Comparison of ENCODE assay signal across 8 cellular contexts in genomic region chr19:5686647-5687359, GRCh38. TPM values are rescaled to one million over a fixed set of nuclear protein-coding genes. Genes with fewer than 3 reads are reported as not detected.
DNase-seq lines count a peak whose midpoint lies in the region; ATAC-seq and TF ChIP-seq lines count a peak whose summit lies in the region.

No MANE protein-coding gene starts in this region.

- no peak overlapping the region for H3K27ac ChIP-seq in PC-3 (ENCODE audit: low read length)
- H3K27ac ChIP-seq in naive thymus-derived CD4-positive, alpha-beta T cell (ENCODE audit: low read depth, low read length), result peak overlapping the region; percentile 73

- DNase-seq in COR-L47 (lab: John Stamatoyannopoulos, UW) (peak; percentile 85), HuH-7 (ENCODE audit: low spot score) (peak; percentile 93), PC-3 (peak; percentile 98), fibroblast of mammary gland (ENCODE audit: low read depth) (peak; percentile 90)
- DNase-seq in activated T-cell treated with anti-CD3 and anti-CD28 coated beads, Interleukin-2, amount 50 U/mL, for 72 hours, result peak; percentile 100
- peak; percentile 77 to 100 (median 84) for DNase-seq in naive thymus-derived CD4-positive, alpha-beta T cell
- DNase-seq in stimulated activated effector memory CD8-positive, alpha-beta T cell treated with anti-CD3 and anti-CD28 coated beads, Interleukin-12 subunit alpha, Interleukin-12 subunit beta, amount 100 ng/mL, for 72 hours (ENCODE audit: low spot score in 2 of 2), result peak; percentile 100

- intact Hi-C loops in PC-3 (cut with micrococcal nuclease), result loop anchor here (10.0 kb wide), 2 partner anchors 108 to 1848 kb away; partner anchors contain the start of genes DUS3L and PNPLA6
- intact Hi-C loops in naive thymus-derived CD4-positive, alpha-beta T cell (cut with micrococcal nuclease), result loop anchor here (5.0 to 10.0 kb wide), 5 partner anchors 428 to 1848 kb away; partner anchors contain the start of genes ALKBH7 (in 1 of the 2), GPR108 (in 1 of the 2), KDM4B (in 1 of the 2) and PNPLA6 (in 1 of the 2)

- peaks cover under 1% of the 10 kb centered on the region for H3F3A ChIP-seq in PC-3 (ENCODE audit: low read length, unreplicated experiment)

- peak overlapping the region; percentile 85 to 88 for H3K4me3 Mint-ChIP-seq in activated T-cell treated with anti-CD3 and anti-CD28 coated beads, Interleukin-2, amount 50 U/mL, for 72 hours
- peak overlapping the region; percentile 71 to 91 (median 84) for H3K4me3 Mint-ChIP-seq in naive thymus-derived CD4-positive, alpha-beta T cell
- peak overlapping the region; percentile 75 for H3K4me3 Mint-ChIP-seq in stimulated activated effector memory CD8-positive, alpha-beta T cell treated with anti-CD3 and anti-CD28 coated beads, Interleukin-12 subunit alpha, Interleukin-12 subunit beta, amount 100 ng/mL, for 72 hours

- no peaks in the 10 kb centered on the region for H3K9me2 ChIP-seq in PC-3 (replicated peaks; ENCODE audit: low read length)

- no peaks in the 10 kb centered on the region for H3K27me3 ChIP-seq in PC-3 (ENCODE audit: low read length)
- H3K27me3 ChIP-seq in naive thymus-derived CD4-positive, alpha-beta T cell (ENCODE audit: control insufficient read depth in 2 of 2, insufficient read depth in 2 of 2, low read length in 2 of 2), result no peaks in the 10 kb centered on the region

- peak; percentile 90 for TF ChIP-seq CTCF in PC-3 (conservative IDR thresholded peaks at IDR 0.05; ENCODE audit: low read depth, low read length)
- TF ChIP-seq CTCF in fibroblast of mammary gland (conservative IDR thresholded peaks at IDR 0.05; ENCODE audit: control insufficient read depth, insufficient read depth, low read depth, low read length), result peak; percentile 64

- no peaks in the 10 kb centered on the region for H3K9me3 ChIP-seq in PC-3 (ENCODE audit: low read length)
- no peaks in the 10 kb centered on the region for H3K9me3 ChIP-seq in naive thymus-derived CD4-positive, alpha-beta T cell (ENCODE audit: control insufficient read depth in 2 of 3, low read length in 3 of 3)

- H4K20me1 ChIP-seq in PC-3 (ENCODE audit: low read length), result peaks cover 14% of the 10 kb centered on the region

- H3K9me3 Mint-ChIP-seq in activated T-cell treated with anti-CD3 and anti-CD28 coated beads, Interleukin-2, amount 50 U/mL, for 72 hours, result no peaks in the 10 kb centered on the region
- peaks cover 0 to 3% (median 0%) of the 10 kb centered on the region in 11 donors for H3K9me3 Mint-ChIP-seq in naive thymus-derived CD4-positive, alpha-beta T cell
- no peaks in the 10 kb centered on the region for H3K9me3 Mint-ChIP-seq in stimulated activated effector memory CD8-positive, alpha-beta T cell treated with anti-CD3 and anti-CD28 coated beads, Interleukin-12 subunit alpha, Interleukin-12 subunit beta, amount 100 ng/mL, for 72 hours

- BruUV-seq in PC-3 (replicated peaks; lab: Mats Ljungman, UMichigan), result no TSS peak

- peaks cover 11% of the 10 kb centered on the region for H3K36me3 ChIP-seq in PC-3 (ENCODE audit: low read depth, low read length)
- H3K36me3 ChIP-seq in naive thymus-derived CD4-positive, alpha-beta T cell (ENCODE audit: control insufficient read depth in 2 of 3, insufficient read depth in 3 of 3, low read length in 3 of 3), result peaks cover 0 to 2% (median 0%) of the 10 kb centered on the region in 3 experiments

- peak overlapping the region; percentile 91 for H3K4me2 ChIP-seq in PC-3 (ENCODE audit: low read length)

- peaks cover 18% of the 10 kb centered on the region for H3K79me2 ChIP-seq in PC-3 (ENCODE audit: low read length)

- peaks cover 36% of the 10 kb centered on the region for H3K4me1 Mint-ChIP-seq in activated T-cell treated with anti-CD3 and anti-CD28 coated beads, Interleukin-2, amount 50 U/mL, for 72 hours (ENCODE audit: low read depth)
- peaks cover 5 to 40% (median 31%) of the 10 kb centered on the region in 7 donors for H3K4me1 Mint-ChIP-seq in naive thymus-derived CD4-positive, alpha-beta T cell
- H3K4me1 Mint-ChIP-seq in stimulated activated effector memory CD8-positive, alpha-beta T cell treated with anti-CD3 and anti-CD28 coated beads, Interleukin-12 subunit alpha, Interleukin-12 subunit beta, amount 100 ng/mL, for 72 hours, result peaks cover 30% of the 10 kb centered on the region

- peak overlapping the region; percentile 92 for H2AFZ ChIP-seq in PC-3 (ENCODE audit: low read length)

- H3K9ac ChIP-seq in PC-3 (ENCODE audit: low read length), result peak overlapping the region; percentile 60

- CTCF ChIA-PET in PC-3 (lab: Charles Lee), result interaction anchor here (0.5 to 1.5 kb wide), 7 partner anchors 16 to 944 kb away, joined by 3 to 8 read pairs (median 5); partner anchors contain the start of genes CATSPERD, LONP1 and SAFB2
- CTCF ChIA-PET in naive thymus-derived CD4-positive, alpha-beta T cell (lab: Charles Lee), result interaction anchor here (0.9 to 2.0 kb wide), 5 partner anchors 12 to 118 kb away, joined by 3 to 8 read pairs (median 3); partner anchors contain the start of genes CATSPERD, SAFB and SAFB2

- no peaks in the 10 kb centered on the region for H3K27me3 Mint-ChIP-seq in activated T-cell treated with anti-CD3 and anti-CD28 coated beads, Interleukin-2, amount 50 U/mL, for 72 hours (ENCODE audit: low read depth)
- H3K27me3 Mint-ChIP-seq in naive thymus-derived CD4-positive, alpha-beta T cell, result peaks cover 0 to 9% (median 0%) of the 10 kb centered on the region in 5 donors

- H3K4me3 ChIP-seq in PC-3 (ENCODE audit: low read length) (peak overlapping the region; percentile 71), fibroblast of mammary gland (ENCODE audit: control insufficient read depth, low read depth, low read length) (peak overlapping the region; percentile 46)
- H3K4me3 ChIP-seq in naive thymus-derived CD4-positive, alpha-beta T cell (ENCODE audit: low read length), result peak overlapping the region; percentile 58

- POLR2A ChIA-PET in PC-3 (lab: Charles Lee; ENCODE audit: unreplicated experiment), result interaction anchor here (0.5 to 1.1 kb wide), 6 partner anchors 12 to 218 kb away, joined by 3 to 14 read pairs (median 6); partner anchors contain the start of genes LONP1, SAFB, SAFB2 and VMAC
- POLR2A ChIA-PET in naive thymus-derived CD4-positive, alpha-beta T cell (lab: Charles Lee), result interaction anchor here (0.6 to 2.1 kb wide), 8 partner anchors 21 to 895 kb away, joined by 3 to 21 read pairs (median 3); partner anchors contain the start of genes CATSPERD, DUS3L, FEM1A and LONP1

- H3K4me1 ChIP-seq in PC-3 (ENCODE audit: insufficient read depth, low read length), result peaks cover 2% of the 10 kb centered on the region
- peaks cover 7 to 16% of the 10 kb centered on the region in 2 donors for H3K4me1 ChIP-seq in naive thymus-derived CD4-positive, alpha-beta T cell (ENCODE audit: control insufficient read depth in 2 of 2, insufficient read depth in 2 of 2, low read length in 2 of 2)

- H3K36me3 Mint-ChIP-seq in activated T-cell treated with anti-CD3 and anti-CD28 coated beads, Interleukin-2, amount 50 U/mL, for 72 hours (ENCODE audit: insufficient read depth in 2 of 2), result peaks cover 4 to 11% of the 10 kb centered on the region in 2 donors
- H3K36me3 Mint-ChIP-seq in naive thymus-derived CD4-positive, alpha-beta T cell, result peaks cover 0 to 9% (median 0%) of the 10 kb centered on the region in 5 donors
- peaks cover 31% of the 10 kb centered on the region for H3K36me3 Mint-ChIP-seq in stimulated activated effector memory CD8-positive, alpha-beta T cell treated with anti-CD3 and anti-CD28 coated beads, Interleukin-12 subunit alpha, Interleukin-12 subunit beta, amount 100 ng/mL, for 72 hours

- peak overlapping the region; percentile 40 for H3K27ac Mint-ChIP-seq in activated T-cell treated with anti-CD3 and anti-CD28 coated beads, Interleukin-2, amount 50 U/mL, for 72 hours
- peak overlapping the region; percentile 66 to 92 (median 88) for H3K27ac Mint-ChIP-seq in naive thymus-derived CD4-positive, alpha-beta T cell
- H3K27ac Mint-ChIP-seq in stimulated activated effector memory CD8-positive, alpha-beta T cell treated with anti-CD3 and anti-CD28 coated beads, Interleukin-12 subunit alpha, Interleukin-12 subunit beta, amount 100 ng/mL, for 72 hours, result peak overlapping the region; percentile 68

- ATAC-seq in GM21423 (IDR thresholded peaks at IDR 0.05; ENCODE audit: unreplicated experiment) (peak; percentile 51), PC-3 (peak; percentile 61)
- peak; percentile 74 to 75 for ATAC-seq in activated T-cell treated with anti-CD3 and anti-CD28 coated beads, Interleukin-2, amount 50 U/mL, for 72 hours (replicated peaks in 1 of 2)
- ATAC-seq in naive thymus-derived CD4-positive, alpha-beta T cell, result peak; percentile 81
- peak; percentile 77 for ATAC-seq in stimulated activated effector memory CD8-positive, alpha-beta T cell treated with anti-CD3 and anti-CD28 coated beads, Interleukin-12 subunit alpha, Interleukin-12 subunit beta, amount 100 ng/mL, for 72 hours

RNA-seq across cellular contexts. Expression of gene RPL36, which starts 3.3 kb away (rescaled TPM):
- 2,190 and 2,470 TPM in 2 replicates for total RNA-seq in PC-3 (2014; rRNA removed)
- 1,000 to 10,000 TPM; 1,272 to 1,302 TPM for total RNA-seq in activated T-cell treated with anti-CD3 and anti-CD28 coated beads, Interleukin-2, amount 50 U/mL, for 72 hours
- 1,000 to 10,000 TPM in 3 of 5 experiments, 100 to 1,000 TPM in 2; 865 to 1,786 (median 1,037) TPM for total RNA-seq in naive thymus-derived CD4-positive, alpha-beta T cell
- 1,000 to 10,000 TPM; 2,342 to 2,564 TPM for polyA plus RNA-seq in naive thymus-derived CD4-positive, alpha-beta T cell

RNA-seq across cellular contexts. Expression of gene HSD11B1L, which starts 6.0 kb away (rescaled TPM):
- total RNA-seq in PC-3 (2014; rRNA removed), result 8.6 and 10.9 TPM in 2 replicates
- total RNA-seq in activated T-cell treated with anti-CD3 and anti-CD28 coated beads, Interleukin-2, amount 50 U/mL, for 72 hours, result 1 to 10 TPM; 3.0 to 5.1 TPM
- total RNA-seq in naive thymus-derived CD4-positive, alpha-beta T cell, result 1 to 10 TPM; 2.8 to 5.2 (median 3.6) TPM
- polyA plus RNA-seq in naive thymus-derived CD4-positive, alpha-beta T cell, result 1 to 10 TPM; 8.4 to 9.6 TPM

RNA-seq across cellular contexts. Expression of gene MICOS13, which starts 6.5 kb away (rescaled TPM):
- total RNA-seq in PC-3 (2014; rRNA removed), result 331 and 456 TPM in 2 replicates
- 10 to 100 TPM; 33.8 to 34.1 TPM for total RNA-seq in activated T-cell treated with anti-CD3 and anti-CD28 coated beads, Interleukin-2, amount 50 U/mL, for 72 hours
- total RNA-seq in naive thymus-derived CD4-positive, alpha-beta T cell, result 10 to 100 TPM; 26.1 to 49.3 (median 38.4) TPM
- 100 to 1,000 TPM in 1 of 2 donors, 10 to 100 TPM in 1; 76.8 to 109 TPM for polyA plus RNA-seq in naive thymus-derived CD4-positive, alpha-beta T cell

RNA-seq across cellular contexts. Expression of gene LONP1, which starts 33.1 kb away (rescaled TPM):
- 217 and 306 TPM in 2 replicates for total RNA-seq in PC-3 (2014; rRNA removed)
- total RNA-seq in activated T-cell treated with anti-CD3 and anti-CD28 coated beads, Interleukin-2, amount 50 U/mL, for 72 hours, result 100 to 1,000 TPM; 262 to 266 TPM
- 100 to 1,000 TPM in 1 of 5 experiments, 10 to 100 TPM in 4; 62.8 to 102 (median 74.8) TPM for total RNA-seq in naive thymus-derived CD4-positive, alpha-beta T cell
- 10 to 100 TPM; 20.0 to 60.0 TPM for polyA plus RNA-seq in naive thymus-derived CD4-positive, alpha-beta T cell

RNA-seq across cellular contexts. Expression of gene CATSPERD, which starts 33.6 kb away (rescaled TPM):
- not detected in 2 replicates for total RNA-seq in PC-3 (2014; rRNA removed)
- not detected for total RNA-seq in activated T-cell treated with anti-CD3 and anti-CD28 coated beads, Interleukin-2, amount 50 U/mL, for 72 hours
- under 1 TPM in 1 of 5 experiments, not detected in 4; 0.07 TPM for total RNA-seq in naive thymus-derived CD4-positive, alpha-beta T cell
- polyA plus RNA-seq in naive thymus-derived CD4-positive, alpha-beta T cell, result not detected
